Comparison of ENCODE assay signal across 8 cellular contexts in the genomic region with DNA sequence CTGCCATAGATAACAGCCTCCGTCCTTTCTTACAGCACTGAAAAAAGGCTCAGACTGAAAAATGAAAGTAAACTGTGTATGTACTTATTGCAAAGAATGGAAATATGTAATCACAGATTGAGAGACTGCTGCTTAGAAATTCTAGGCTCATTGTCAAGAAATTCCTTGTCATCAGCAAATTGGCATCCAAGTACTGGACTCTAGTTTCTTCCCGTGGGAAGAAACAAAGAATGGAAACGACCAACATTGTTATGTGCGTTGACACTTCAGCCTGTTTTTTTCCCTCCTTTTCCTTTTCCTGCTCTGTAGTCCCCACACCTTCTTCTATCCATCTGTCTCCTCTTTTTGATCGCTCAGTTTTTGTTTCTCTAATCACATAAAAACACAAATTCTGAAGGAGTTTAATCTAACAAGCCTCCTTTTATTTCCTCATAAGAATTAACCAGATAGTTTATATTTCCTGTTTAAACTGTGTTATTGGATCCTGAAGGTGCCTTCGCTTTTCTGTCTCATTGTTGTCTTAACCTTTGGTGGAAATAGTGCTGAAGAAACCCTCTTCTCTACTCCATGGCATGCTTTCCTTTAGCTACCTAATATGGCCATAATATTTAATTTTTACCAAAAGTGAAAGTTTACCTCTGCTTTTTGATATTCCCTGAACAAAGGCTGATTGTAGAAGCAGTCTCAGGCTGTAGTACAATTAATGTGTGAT. TPM values are rescaled to one million over a fixed set of nuclear protein-coding genes. Genes with fewer than 3 reads are reported as not detected.
DNase-seq lines count a peak whose midpoint lies in the region; ATAC-seq, FAIRE-seq and TF ChIP-seq lines count a peak whose summit lies in the region.

No MANE protein-coding gene starts in this region.

- TF ChIP-seq POLR2A in right lobe of liver (IDR thresholded peaks at IDR 0.05) (no peak), GM12892 (IDR thresholded peaks at IDR 0.05; ENCODE audit: low read depth, low read length) (no peak)

- H3K27ac ChIP-seq in right lobe of liver (peak overlapping the region; percentile 5 to 56 (median 48)), upper lobe of right lung (peak overlapping the region; percentile 78)

- peaks cover 6% of the 10 kb centered on the region for H3K4me1 ChIP-seq in adipocyte (ENCODE audit: control insufficient read depth, insufficient read depth, low read length)
- no peaks in the 10 kb centered on the region for H3K4me1 ChIP-seq in right lobe of liver
- H3K4me1 ChIP-seq in upper lobe of right lung: no peaks in the 10 kb centered on the region

- TF ChIP-seq CTCF in right lobe of liver (IDR thresholded peaks at IDR 0.05): no peak
- no peak for TF ChIP-seq CTCF in upper lobe of right lung (IDR thresholded peaks at IDR 0.05)
- no peak for TF ChIP-seq CTCF in D721Med (IDR thresholded peaks at IDR 0.05; ENCODE audit: insufficient read depth, missing control alignments)

- no peaks in the 10 kb centered on the region for H3K9me3 ChIP-seq in adipocyte (ENCODE audit: control insufficient read depth, low read length)
- no peaks in the 10 kb centered on the region for H3K9me3 ChIP-seq in right lobe of liver
- no peaks in the 10 kb centered on the region for H3K9me3 ChIP-seq in upper lobe of right lung

- ATAC-seq in GM18511 (IDR thresholded peaks at IDR 0.05; ENCODE audit: unreplicated experiment): peak; percentile 80
- peak; percentile 73 for ATAC-seq in HG02981 (IDR thresholded peaks at IDR 0.05; ENCODE audit: unreplicated experiment)
- ATAC-seq in right lobe of liver: peak; percentile 52 to 66 (median 64)
- ATAC-seq in upper lobe of right lung: peak; percentile 61

- intact Hi-C loops in right lobe of liver (cut with DNase I) (no loop called here), upper lobe of right lung (cut with DNase I) (no loop called here)

- WGBS in right lobe of liver (ENCODE audit: insufficient coverage, low coverage, low lambda C conversion rate, missing lambda C conversion rate): 25% methylated on average over 6 of the region's 6 CpGs

- FAIRE-seq in D721Med (lab: Jason Lieb, UNC): no peak
- FAIRE-seq in GM12892 (lab: Jason Lieb, UNC): no peak

- H3K36me3 ChIP-seq in adipocyte (ENCODE audit: control insufficient read depth, insufficient read depth, low read length, severe bottlenecking) (no peaks in the 10 kb centered on the region), right lobe of liver (no peaks in the 10 kb centered on the region), upper lobe of right lung (no peaks in the 10 kb centered on the region)

- H3K9ac ChIP-seq in adipocyte (ENCODE audit: low read length): peak overlapping the region; percentile 76

- H3K4me3 ChIP-seq in adipocyte (ENCODE audit: low read length) (peak overlapping the region; percentile 88), right lobe of liver (peak overlapping the region; percentile 6 to 35 (median 7)), upper lobe of right lung (peak overlapping the region; percentile 48)

- DNase-seq in adipocyte (ENCODE audit: low read depth) (peak; percentile 87), right lobe of liver (no peak), upper lobe of right lung (no peak), D721Med (ENCODE audit: insufficient read length, low spot score) (no peak), HT-29 (ENCODE audit: low spot score) (no peak), GM12892 (ENCODE audit: insufficient read length) (no peak)

- no peaks in the 10 kb centered on the region for H3K27me3 ChIP-seq in adipocyte (replicated peaks; ENCODE audit: control insufficient read depth, insufficient read depth, low read length)
- H3K27me3 ChIP-seq in right lobe of liver: no peaks in the 10 kb centered on the region
- no peaks in the 10 kb centered on the region for H3K27me3 ChIP-seq in upper lobe of right lung

RNA-seq across cellular contexts. Expression of a gene that starts 20.0 kb away (rescaled TPM):
- total RNA-seq in right lobe of liver (not detected), upper lobe of right lung (2.4 TPM)
- total RNA-seq in HT-29 (2014; rRNA removed; shearing (Covaris generic)): not detected in 2 replicates
- not detected for polyA plus RNA-seq in GM12892 (2012; ENCODE audit: missing spikeins)

RNA-seq across cellular contexts. Expression of a gene that starts 50.1 kb away (rescaled TPM):
- total RNA-seq in right lobe of liver: 100 to 1,000 TPM in 3 of 6 experiments, 10 to 100 TPM in 3; 16.2 to 126 (median 74.8) TPM
- 101 TPM for total RNA-seq in upper lobe of right lung
- total RNA-seq in HT-29 (2014; rRNA removed; shearing (Covaris generic)): 56.6 and 58.2 TPM in 2 replicates
- 67.9 TPM for polyA plus RNA-seq in GM12892 (2012; ENCODE audit: missing spikeins)

Comparison
In these comparisons a context has a peak if more than half of its experiments do, and no peak if none do; other contexts are left out.
1. H3K4me3 ChIP-seq: peak in every context shown above with its lines; median percentile 88 in adipocyte; 48 in upper lobe of right lung; 7 in right lobe of liver.